ENCODE assay signal across 1 cellular context in the genomic region with DNA sequence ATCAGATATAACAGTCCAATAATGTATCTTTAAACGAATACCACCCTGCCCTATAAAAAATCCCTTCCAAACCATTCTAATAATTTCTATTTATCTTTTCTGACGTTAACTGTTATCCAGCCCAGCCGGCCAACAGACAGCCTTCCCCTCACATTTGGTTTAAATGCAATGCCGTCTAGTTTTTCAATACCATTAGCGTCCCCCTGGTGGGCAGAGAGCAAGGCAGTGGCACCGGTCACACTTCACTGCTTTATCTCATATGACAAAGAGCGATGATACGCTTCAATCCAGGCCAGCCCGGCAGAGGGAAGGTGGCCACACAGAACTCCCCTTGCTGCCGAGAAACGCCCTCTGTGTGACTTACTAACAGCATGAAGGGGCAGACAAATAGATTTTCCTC.
TF ChIP-seq lines count a peak whose summit lies in the region.

No MANE protein-coding gene starts in this region.

TF ChIP-seq in WTC11, 78 proteins besides CTCF, POLR2A, EP300 and RAD21:
- TF ChIP-seq, protein P1, sequence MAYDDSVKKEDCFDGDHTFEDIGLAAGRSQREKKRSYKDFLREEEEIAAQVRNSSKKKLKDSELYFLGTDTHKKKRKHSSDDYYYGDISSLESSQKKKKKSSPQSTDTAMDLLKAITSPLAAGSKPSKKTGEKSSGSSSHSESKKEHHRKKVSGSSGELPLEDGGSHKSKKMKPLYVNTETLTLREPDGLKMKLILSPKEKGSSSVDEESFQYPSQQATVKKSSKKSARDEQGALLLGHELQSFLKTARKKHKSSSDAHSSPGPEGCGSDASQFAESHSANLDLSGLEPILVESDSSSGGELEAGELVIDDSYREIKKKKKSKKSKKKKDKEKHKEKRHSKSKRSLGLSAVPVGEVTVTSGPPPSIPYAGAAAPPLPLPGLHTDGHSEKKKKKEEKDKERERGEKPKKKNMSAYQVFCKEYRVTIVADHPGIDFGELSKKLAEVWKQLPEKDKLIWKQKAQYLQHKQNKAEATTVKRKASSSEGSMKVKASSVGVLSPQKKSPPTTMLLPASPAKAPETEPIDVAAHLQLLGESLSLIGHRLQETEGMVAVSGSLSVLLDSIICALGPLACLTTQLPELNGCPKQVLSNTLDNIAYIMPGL (CRISPR knock-in tag; IDR thresholded peaks at IDR 0.05): no peak
- TF ChIP-seq, protein P2, sequence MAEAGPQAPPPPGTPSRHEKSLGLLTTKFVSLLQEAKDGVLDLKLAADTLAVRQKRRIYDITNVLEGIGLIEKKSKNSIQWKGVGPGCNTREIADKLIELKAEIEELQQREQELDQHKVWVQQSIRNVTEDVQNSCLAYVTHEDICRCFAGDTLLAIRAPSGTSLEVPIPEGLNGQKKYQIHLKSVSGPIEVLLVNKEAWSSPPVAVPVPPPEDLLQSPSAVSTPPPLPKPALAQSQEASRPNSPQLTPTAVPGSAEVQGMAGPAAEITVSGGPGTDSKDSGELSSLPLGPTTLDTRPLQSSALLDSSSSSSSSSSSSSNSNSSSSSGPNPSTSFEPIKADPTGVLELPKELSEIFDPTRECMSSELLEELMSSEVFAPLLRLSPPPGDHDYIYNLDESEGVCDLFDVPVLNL (CRISPR knock-in tag; IDR thresholded peaks at IDR 0.05; ENCODE audit: borderline replicate concordance, low read depth): no peak
- TF ChIP-seq IRF2 (CRISPR knock-in tag; IDR thresholded peaks at IDR 0.05; ENCODE audit: borderline replicate concordance, low read depth) (no peak), SOX15 (CRISPR knock-in tag; IDR thresholded peaks at IDR 0.05) (no peak), SMAD4 (CRISPR knock-in tag; IDR thresholded peaks at IDR 0.05) (no peak), CREB1 (CRISPR knock-in tag; IDR thresholded peaks at IDR 0.05) (no peak), MXD4 (CRISPR knock-in tag; IDR thresholded peaks at IDR 0.05; ENCODE audit: borderline replicate concordance) (no peak)
- TF ChIP-seq, protein P3, sequence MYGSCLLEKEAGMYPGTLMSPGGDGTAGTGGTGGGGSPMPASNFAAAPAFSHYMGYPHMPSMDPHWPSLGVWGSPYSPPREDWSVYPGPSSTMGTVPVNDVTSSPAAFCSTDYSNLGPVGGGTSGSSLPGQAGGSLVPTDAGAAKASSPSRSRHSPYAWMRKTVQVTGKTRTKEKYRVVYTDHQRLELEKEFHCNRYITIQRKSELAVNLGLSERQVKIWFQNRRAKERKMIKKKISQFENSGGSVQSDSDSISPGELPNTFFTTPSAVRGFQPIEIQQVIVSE (CRISPR knock-in tag; IDR thresholded peaks at IDR 0.05; ENCODE audit: borderline replicate concordance): no peak
